In the genomic region with DNA sequence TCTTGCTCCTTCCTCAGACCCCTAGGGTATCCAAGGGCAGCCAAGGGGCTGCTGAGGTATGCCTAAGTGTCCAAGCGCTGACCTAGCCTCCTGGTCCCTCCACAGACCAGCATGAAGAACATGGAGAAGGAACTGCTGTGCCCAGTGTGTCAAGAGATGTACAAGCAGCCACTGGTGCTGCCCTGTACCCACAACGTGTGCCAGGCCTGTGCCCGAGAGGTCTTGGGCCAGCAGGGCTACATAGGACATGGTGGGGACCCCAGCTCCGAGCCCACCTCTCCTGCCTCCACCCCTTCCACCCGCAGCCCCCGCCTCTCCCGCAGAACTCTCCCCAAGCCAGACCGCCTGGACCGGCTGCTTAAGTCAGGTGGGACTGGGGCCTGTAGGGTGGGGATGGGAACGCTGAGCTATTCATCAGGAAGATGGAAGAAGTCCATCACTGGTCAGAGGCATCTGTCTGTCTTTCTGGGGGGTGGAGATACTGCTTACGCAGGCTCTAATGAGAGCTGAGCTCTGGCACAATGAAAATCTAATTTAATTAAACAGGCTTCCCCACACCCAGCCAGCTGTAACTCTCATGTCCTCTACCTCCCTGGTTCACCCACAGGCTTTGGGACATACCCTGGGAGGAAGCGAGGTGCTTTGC, we compare ENCODE assay signal across 10 cellular contexts. TPM values are rescaled to one million over a fixed set of nuclear protein-coding genes. Genes with fewer than 3 reads are reported as not detected.
DNase-seq lines count a peak whose midpoint lies in the region; ATAC-seq and TF ChIP-seq lines count a peak whose summit lies in the region.
"Had no signal": no experiment of that assay in that cellular context is flagged by ENCODE, and none has a peak within 500 bp of the region (broad histone marks: within the 10 kb centered on the region; RNA-seq: fewer than 3 reads in every experiment).

No MANE protein-coding gene starts in this region.

- no peaks in the 10 kb centered on the region for H3K27me3 Mint-ChIP-seq in T-helper 2 cell treated with Interferon-gamma antibody and Interleukin-4, amounts not matched to agents 5 μg/mL and 100 μg/mL, for 36 hours (ENCODE audit: low read depth)
- peaks cover 15% of the 10 kb centered on the region for H3K27me3 Mint-ChIP-seq in glutamatergic neuron (ENCODE audit: unreplicated experiment)

- peaks cover 48% of the 10 kb centered on the region for H3K4me1 Mint-ChIP-seq in T-helper 2 cell treated with Interferon-gamma antibody and Interleukin-4, amounts not matched to agents 5 μg/mL and 100 μg/mL, for 36 hours (ENCODE audit: low read depth)
- peaks cover 13% of the 10 kb centered on the region for H3K4me1 Mint-ChIP-seq in glutamatergic neuron (ENCODE audit: low read depth, unreplicated experiment)
- H3K4me1 Mint-ChIP-seq in stimulated activated effector memory CD8-positive, alpha-beta T cell treated with anti-CD3 and anti-CD28 coated beads, Interleukin-12 subunit alpha, Interleukin-12 subunit beta, amount 100 ng/mL, for 72 hours: peaks cover 57% of the 10 kb centered on the region

- ATAC-seq in stimulated activated effector memory CD8-positive, alpha-beta T cell treated with anti-CD3 and anti-CD28 coated beads, Interleukin-12 subunit alpha, Interleukin-12 subunit beta, amount 100 ng/mL, for 72 hours: no peak
- no peak for ATAC-seq in GM21381 (IDR thresholded peaks at IDR 0.05; ENCODE audit: unreplicated experiment)
- ATAC-seq: left ventricle myocardium superior had no signal

- H3K36me3 Mint-ChIP-seq in T-helper 2 cell treated with Interferon-gamma antibody and Interleukin-4, amounts not matched to agents 5 μg/mL and 100 μg/mL, for 36 hours (ENCODE audit: low read depth): peaks cover 42% of the 10 kb centered on the region
- peaks cover 5% of the 10 kb centered on the region for H3K36me3 Mint-ChIP-seq in glutamatergic neuron (ENCODE audit: unreplicated experiment)
- H3K36me3 Mint-ChIP-seq in stimulated activated effector memory CD8-positive, alpha-beta T cell treated with anti-CD3 and anti-CD28 coated beads, Interleukin-12 subunit alpha, Interleukin-12 subunit beta, amount 100 ng/mL, for 72 hours: peaks cover 64% of the 10 kb centered on the region

- TF ChIP-seq CTCF in VCaP (conservative IDR thresholded peaks at IDR 0.05) (no peak), glutamatergic neuron (IDR thresholded peaks at IDR 0.05; ENCODE audit: partially characterized antibody, unreplicated experiment) (no peak)

- DNase-seq in T-helper 2 cell treated with Interferon-gamma antibody and Interleukin-4, amounts not matched to agents 5 μg/mL and 100 μg/mL, for 36 hours (ENCODE audit: low spot score): no peak
- no peak for DNase-seq in T-helper 2 cell
- DNase-seq in glutamatergic neuron: peak; percentile 23
- DNase-seq in stimulated activated effector memory CD8-positive, alpha-beta T cell treated with anti-CD3 and anti-CD28 coated beads, Interleukin-12 subunit alpha, Interleukin-12 subunit beta, amount 100 ng/mL, for 72 hours (ENCODE audit: low spot score in 2 of 2): peak in 1 of 2 donors; percentile 51
- no peak for DNase-seq in NCI-H2107 treated with DMSO at 0.1 percent for 48 hours (lab: John Stamatoyannopoulos, UW; ENCODE audit: unreplicated experiment)
- DNase-seq in NCI-H2196 (lab: John Stamatoyannopoulos, UW; ENCODE audit: unreplicated experiment): no peak
- DNase-seq: stimulated activated CD4-positive, alpha-beta T cell treated with anti-CD3 and anti-CD28 coated beads, Interleukin-4, amount 100 ng/mL, for 4 hours had no signal

- no peaks in the 10 kb centered on the region for H3K9me3 Mint-ChIP-seq in T-helper 2 cell treated with Interferon-gamma antibody and Interleukin-4, amounts not matched to agents 5 μg/mL and 100 μg/mL, for 36 hours
- H3K9me3 Mint-ChIP-seq in glutamatergic neuron (ENCODE audit: unreplicated experiment): peaks cover 15% of the 10 kb centered on the region
- H3K9me3 Mint-ChIP-seq in stimulated activated effector memory CD8-positive, alpha-beta T cell treated with anti-CD3 and anti-CD28 coated beads, Interleukin-12 subunit alpha, Interleukin-12 subunit beta, amount 100 ng/mL, for 72 hours: no peaks in the 10 kb centered on the region

- peak overlapping the region; percentile 95 for H3K4me3 Mint-ChIP-seq in T-helper 2 cell treated with Interferon-gamma antibody and Interleukin-4, amounts not matched to agents 5 μg/mL and 100 μg/mL, for 36 hours
- H3K4me3 Mint-ChIP-seq in glutamatergic neuron (ENCODE audit: unreplicated experiment): peak overlapping the region; percentile 93
- H3K4me3 Mint-ChIP-seq in stimulated activated effector memory CD8-positive, alpha-beta T cell treated with anti-CD3 and anti-CD28 coated beads, Interleukin-12 subunit alpha, Interleukin-12 subunit beta, amount 100 ng/mL, for 72 hours: peak overlapping the region; percentile 100

- peak overlapping the region; percentile 84 for H3K27ac ChIP-seq in VCaP

- H3K27ac Mint-ChIP-seq in T-helper 2 cell treated with Interferon-gamma antibody and Interleukin-4, amounts not matched to agents 5 μg/mL and 100 μg/mL, for 36 hours: peak overlapping the region; percentile 80
- H3K27ac Mint-ChIP-seq in glutamatergic neuron (ENCODE audit: unreplicated experiment): peak overlapping the region; percentile 48
- peak overlapping the region; percentile 100 for H3K27ac Mint-ChIP-seq in stimulated activated effector memory CD8-positive, alpha-beta T cell treated with anti-CD3 and anti-CD28 coated beads, Interleukin-12 subunit alpha, Interleukin-12 subunit beta, amount 100 ng/mL, for 72 hours

RNA-seq across cellular contexts. Expression of a gene that starts 1.8 kb away (rescaled TPM):
- total RNA-seq in glutamatergic neuron (ENCODE audit: unreplicated experiment): 30.4 TPM

RNA-seq across cellular contexts. Expression of a gene that starts 2.3 kb away (rescaled TPM):
- 108 TPM for total RNA-seq in glutamatergic neuron (ENCODE audit: unreplicated experiment)

RNA-seq across cellular contexts. Expression of a gene that starts 32.3 kb away (rescaled TPM):
- total RNA-seq in glutamatergic neuron (ENCODE audit: unreplicated experiment): 377 TPM

RNA-seq across cellular contexts. Expression of a gene that starts 33.1 kb away (rescaled TPM):
- total RNA-seq in glutamatergic neuron (ENCODE audit: unreplicated experiment): 26.1 TPM

RNA-seq across cellular contexts. Expression of a gene that starts 35.1 kb away (rescaled TPM):
- 27.7 TPM for total RNA-seq in glutamatergic neuron (ENCODE audit: unreplicated experiment)

Comparison
In these comparisons a context has a peak if more than half of its experiments do, and no peak if none do; other contexts are left out.
1. H3K27ac Mint-ChIP-seq: peak in every context shown above with its lines; median percentile 100 in stimulated activated effector memory CD8-positive, alpha-beta T cell treated with anti-CD3 and anti-CD28 coated beads, Interleukin-12 subunit alpha, Interleukin-12 subunit beta, amount 100 ng/mL, for 72 hours; 80 in T-helper 2 cell treated with Interferon-gamma antibody and Interleukin-4, amounts not matched to agents 5 μg/mL and 100 μg/mL, for 36 hours; 48 in glutamatergic neuron.